In genomic region chr7:16644624-16644986, GRCh38 we compare ENCODE assay signal across 1 cellular context.
TF ChIP-seq lines count a peak whose summit lies in the region.

No MANE protein-coding gene starts in this region.

TF ChIP-seq in HEK293, 187 proteins besides CTCF, POLR2A, EP300 and RAD21 (continued from another document):
- TF ChIP-seq ZNF513 (tag by site-specific recombination; IDR thresholded peaks at IDR 0.05) = no peak
- TF ChIP-seq ZNF37A (tag by site-specific recombination; IDR thresholded peaks at IDR 0.05) = no peak
- TF ChIP-seq BCL6B (tag by site-specific recombination; IDR thresholded peaks at IDR 0.05) = no peak
- TF ChIP-seq ZNF600 (tag by site-specific recombination; IDR thresholded peaks at IDR 0.05) = no peak; the same call in 1 of the 2 replicates
- TF ChIP-seq ZBTB8A (tag by site-specific recombination; IDR thresholded peaks at IDR 0.05) = no peak
- no peak for TF ChIP-seq ZNF223 (tag by site-specific recombination; IDR thresholded peaks at IDR 0.05)
- TF ChIP-seq YY2 (tag by site-specific recombination; IDR thresholded peaks at IDR 0.05) = no peak
- TF ChIP-seq ZNF501 (tag by site-specific recombination; IDR thresholded peaks at IDR 0.05) = no peak
- TF ChIP-seq ZNF335 (tag by site-specific recombination; conservative IDR thresholded peaks at IDR 0.05) = no peak; the same call in 1 of the 2 replicates
- TF ChIP-seq ZNF248 (tag by site-specific recombination; IDR thresholded peaks at IDR 0.05) = no peak
- TF ChIP-seq PRDM1 (tag by site-specific recombination; IDR thresholded peaks at IDR 0.05) = no peak
- TF ChIP-seq TCF7L2 (IDR thresholded peaks at IDR 0.05; ENCODE audit: borderline replicate concordance, low read depth, low read length) = no peak
- no peak for TF ChIP-seq ZSCAN16 (tag by site-specific recombination; IDR thresholded peaks at IDR 0.05)
- 0 out of 2 replicates have a peak, but pooled peaks have one; percentile 26 for TF ChIP-seq ZFP37 (tag by site-specific recombination; IDR thresholded peaks at IDR 0.05)
- no peak for TF ChIP-seq INSM2 (tag by site-specific recombination; IDR thresholded peaks at IDR 0.05)
- no peak for TF ChIP-seq ZBTB6 (tag by site-specific recombination; IDR thresholded peaks at IDR 0.05)
- TF ChIP-seq MEIS1 (CRISPR knock-in tag; IDR thresholded peaks at IDR 0.05; ENCODE audit: borderline replicate concordance) = no peak
- peak; percentile 74 for TF ChIP-seq PRDM10 (tag by site-specific recombination; IDR thresholded peaks at IDR 0.05)
- no peak for TF ChIP-seq ZNF140 (tag by site-specific recombination; IDR thresholded peaks at IDR 0.05)
- no peak for TF ChIP-seq ZNF362 (tag by site-specific recombination; IDR thresholded peaks at IDR 0.05)
- no peak for TF ChIP-seq MYNN (tag by site-specific recombination; IDR thresholded peaks at IDR 0.05; ENCODE audit: borderline replicate concordance)
- TF ChIP-seq HIC1 (tag by site-specific recombination; IDR thresholded peaks at IDR 0.05) = peak; percentile 57; the same call in 1 of the 2 replicates
- no peak for TF ChIP-seq ZNF112 (tag by site-specific recombination; IDR thresholded peaks at IDR 0.05)
- TF ChIP-seq ZNF311 (tag by site-specific recombination; IDR thresholded peaks at IDR 0.05; ENCODE audit: borderline replicate concordance) = no peak
- no peak for TF ChIP-seq ZBTB21 (tag by site-specific recombination; IDR thresholded peaks at IDR 0.05)
- TF ChIP-seq SP2 (tag by site-specific recombination; IDR thresholded peaks at IDR 0.05) = peak; percentile 52
- TF ChIP-seq ZNF155 (tag by site-specific recombination; IDR thresholded peaks at IDR 0.05) = no peak
- peak; percentile 8 for TF ChIP-seq KLF9 (tag by site-specific recombination; IDR thresholded peaks at IDR 0.05; ENCODE audit: low read depth)
- TF ChIP-seq ZNF354C (tag by site-specific recombination; IDR thresholded peaks at IDR 0.05; ENCODE audit: borderline replicate concordance, low read depth) = no peak
- TF ChIP-seq PATZ1 (tag by site-specific recombination; IDR thresholded peaks at IDR 0.05) = no peak
- 0 out of 2 replicates have a peak, but pooled peaks have one; percentile 42 for TF ChIP-seq KLF17 (tag by site-specific recombination; IDR thresholded peaks at IDR 0.05)
- TF ChIP-seq ZSCAN4 (tag by site-specific recombination; IDR thresholded peaks at IDR 0.05) = no peak
- no peak for TF ChIP-seq ZFP3 (tag by site-specific recombination; IDR thresholded peaks at IDR 0.05; ENCODE audit: low read depth)
- no peak for TF ChIP-seq ZNF138 (tag by site-specific recombination; IDR thresholded peaks at IDR 0.05; ENCODE audit: borderline replicate concordance)
- no peak for TF ChIP-seq RBAK (tag by site-specific recombination; IDR thresholded peaks at IDR 0.05)
- 0 out of 2 replicates have a peak, but pooled peaks have one; percentile 23 for TF ChIP-seq YY1 (tag by site-specific recombination; IDR thresholded peaks at IDR 0.05)
- TF ChIP-seq ZNF629 (tag by site-specific recombination; IDR thresholded peaks at IDR 0.05) = peak; percentile 68; the same call in 1 of the 2 replicates
- no peak for TF ChIP-seq ZNF776 (tag by site-specific recombination; IDR thresholded peaks at IDR 0.05; ENCODE audit: borderline replicate concordance)
- TF ChIP-seq ZNF837 (tag by site-specific recombination; IDR thresholded peaks at IDR 0.05) = no peak
- no peak for TF ChIP-seq ZNF398 (tag by site-specific recombination; IDR thresholded peaks at IDR 0.05)
- peak; percentile 51 for TF ChIP-seq ZSCAN30 (tag by site-specific recombination; IDR thresholded peaks at IDR 0.05)
- TF ChIP-seq OSR2 (tag by site-specific recombination; IDR thresholded peaks at IDR 0.05) = no peak
- no peak for TF ChIP-seq ZNF555 (tag by site-specific recombination; conservative IDR thresholded peaks at IDR 0.05)
